8 cellular contexts compared by ENCODE assay signal in the genomic region with DNA sequence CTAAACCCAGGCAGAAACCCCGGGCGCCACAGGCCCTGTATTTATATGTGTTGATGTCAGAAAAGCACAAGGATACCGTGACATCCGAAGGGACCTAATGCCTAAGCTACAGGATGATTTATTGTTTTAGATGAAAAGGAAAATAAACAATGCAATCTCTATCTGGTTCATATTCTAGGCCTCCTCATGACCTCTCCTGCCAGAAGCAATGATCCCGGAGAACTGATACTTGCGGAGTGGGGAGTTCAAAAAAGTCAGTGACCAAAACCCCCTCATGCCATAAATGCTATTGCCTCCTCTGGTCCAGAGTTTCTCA. TPM values are rescaled to one million over a fixed set of nuclear protein-coding genes. Genes with fewer than 3 reads are reported as not detected.
A peak's percentile ranks its signal among the peaks of the same experiment; 100 is the strongest.
DNase-seq lines count a peak whose midpoint lies in the region; ATAC-seq and TF ChIP-seq lines count a peak whose summit lies in the region.

No MANE protein-coding gene starts in this region.

- H3K4me2 ChIP-seq in BLaER1, result peak overlapping the region; percentile 93

- peak overlapping the region; percentile 85; the same call in 1 of the 2 replicates for H3K9ac ChIP-seq in BLaER1

- H3K4me1 ChIP-seq in BLaER1, result peaks cover 28% of the 10 kb centered on the region

- TF ChIP-seq CTCF in coronary artery (IDR thresholded peaks at IDR 0.05), result no peak

- H3K9me3 ChIP-seq in BLaER1, result no peaks in the 10 kb centered on the region

- peaks cover 0 to 2% (median 0%) of the 10 kb centered on the region in 3 donors for H3K9me3 Mint-ChIP-seq in IgD-negative memory B cell
- no peaks in the 10 kb centered on the region for H3K9me3 Mint-ChIP-seq in naive thymus-derived CD8-positive, alpha-beta T cell

- POLR2A ChIA-PET in naive thymus-derived CD8-positive, alpha-beta T cell (lab: Charles Lee), result no interaction called here

- peaks cover 46% of the 10 kb centered on the region for H3K27me3 Mint-ChIP-seq in IgD-negative memory B cell
- H3K27me3 Mint-ChIP-seq in naive thymus-derived CD8-positive, alpha-beta T cell, result peaks cover 26 to 56% (median 36%) of the 10 kb centered on the region in 5 donors

- peak overlapping the region in 1 of 3 donors; percentile 71 for H3K27ac Mint-ChIP-seq in IgD-negative memory B cell
- H3K27ac Mint-ChIP-seq in naive thymus-derived CD8-positive, alpha-beta T cell, result peak overlapping the region in 5 of 10 donors; percentile 30 to 68 (median 46)

- no peaks in the 10 kb centered on the region for H4K20me1 ChIP-seq in BLaER1

- DNase-seq in coronary artery (ENCODE audit: low spot score) (peak; percentile 81), SIG-M5 (lab: John Stamatoyannopoulos, UW) (no peak), NCI-H2227 treated with DMSO at 0.1 percent for 48 hours (lab: John Stamatoyannopoulos, UW) (no peak)
- DNase-seq in naive thymus-derived CD8-positive, alpha-beta T cell, result no peak

- H3K27ac ChIP-seq in BLaER1, result no peak overlapping the region; the same call in 1 of the 2 replicates
- peak overlapping the region; percentile 92 to 97 for H3K27ac ChIP-seq in coronary artery

- H3K4me3 Mint-ChIP-seq in IgD-negative memory B cell, result peak overlapping the region; percentile 80 to 91 (median 84)
- peak overlapping the region; percentile 71 to 91 (median 87) for H3K4me3 Mint-ChIP-seq in naive thymus-derived CD8-positive, alpha-beta T cell

- peak overlapping the region; percentile 80 for H3K4me3 ChIP-seq in BLaER1
- peak overlapping the region; percentile 93 for H3K4me3 ChIP-seq in coronary artery

- H3K36me3 ChIP-seq in BLaER1, result no peaks in the 10 kb centered on the region

- peaks cover 2 to 3% (median 3%) of the 10 kb centered on the region in 3 donors for H3K4me1 Mint-ChIP-seq in IgD-negative memory B cell
- peaks cover 8 to 15% (median 12%) of the 10 kb centered on the region in 4 donors for H3K4me1 Mint-ChIP-seq in naive thymus-derived CD8-positive, alpha-beta T cell

- H3K36me3 Mint-ChIP-seq in IgD-negative memory B cell, result peaks cover 1% of the 10 kb centered on the region
- H3K36me3 Mint-ChIP-seq in naive thymus-derived CD8-positive, alpha-beta T cell, result peaks cover 0 to 4% (median 0%) of the 10 kb centered on the region in 3 donors

- H3K27me3 ChIP-seq in BLaER1, result peaks cover 7% of the 10 kb centered on the region; the same call in 1 of the 2 replicates

- ATAC-seq in naive thymus-derived CD8-positive, alpha-beta T cell, result no peak
- ATAC-seq in HG03342 (IDR thresholded peaks at IDR 0.05; ENCODE audit: unreplicated experiment), result no peak
- no peak for ATAC-seq in HG03460 (IDR thresholded peaks at IDR 0.05; ENCODE audit: unreplicated experiment)

RNA-seq across cellular contexts. Expression of gene CSRP2, which starts 0.8 kb away (rescaled TPM):
- 0.09 TPM for polyA plus RNA-seq in IgD-negative memory B cell
- total RNA-seq in naive thymus-derived CD8-positive, alpha-beta T cell, result not detected
- under 1 TPM; 0.32 to 0.80 (median 0.68) TPM for polyA plus RNA-seq in naive thymus-derived CD8-positive, alpha-beta T cell
